In the genomic region with DNA sequence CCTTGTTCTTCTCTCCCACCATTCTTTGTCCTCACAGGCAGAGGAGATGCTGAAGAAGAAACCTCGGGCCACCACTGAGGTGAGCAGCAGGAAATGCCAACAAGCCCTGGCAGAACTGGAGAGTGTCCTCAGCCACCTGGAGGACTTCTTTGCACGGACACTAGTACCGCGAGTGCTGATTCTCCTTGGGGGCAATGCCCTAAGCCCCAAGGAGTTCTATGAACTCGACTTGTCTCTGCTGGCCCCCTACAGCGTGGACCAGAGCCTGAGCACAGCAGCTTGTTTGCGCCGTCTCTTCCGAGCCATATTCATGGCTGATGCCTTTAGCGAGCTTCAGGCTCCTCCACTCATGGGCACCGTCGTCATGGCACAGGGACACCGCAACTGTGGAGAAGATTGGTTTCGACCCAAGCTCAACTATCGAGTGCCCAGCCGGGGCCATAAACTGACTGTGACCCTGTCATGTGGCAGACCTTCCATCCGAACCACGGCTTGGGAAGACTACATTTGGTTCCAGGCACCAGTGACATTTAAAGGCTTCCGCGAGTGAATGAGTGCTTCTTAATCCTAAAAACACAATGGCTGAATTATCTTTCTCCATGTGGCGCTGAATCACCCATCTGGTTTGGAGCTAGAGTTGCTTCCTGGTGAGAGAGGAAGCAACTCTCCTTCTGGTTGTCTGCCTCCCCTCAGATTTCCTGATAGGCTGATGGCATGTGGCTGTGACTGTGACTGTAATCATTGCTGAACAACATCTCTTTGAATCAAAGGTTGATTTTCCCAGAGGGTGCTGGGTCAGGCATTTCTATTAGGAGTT, we compare ENCODE assay signal across 1 cellular context.
TF ChIP-seq lines count a peak whose summit lies in the region.

No MANE protein-coding gene starts in this region.

TF ChIP-seq in HepG2, 621 proteins besides CTCF, POLR2A, EP300 and RAD21:
- TF ChIP-seq, protein P1, sequence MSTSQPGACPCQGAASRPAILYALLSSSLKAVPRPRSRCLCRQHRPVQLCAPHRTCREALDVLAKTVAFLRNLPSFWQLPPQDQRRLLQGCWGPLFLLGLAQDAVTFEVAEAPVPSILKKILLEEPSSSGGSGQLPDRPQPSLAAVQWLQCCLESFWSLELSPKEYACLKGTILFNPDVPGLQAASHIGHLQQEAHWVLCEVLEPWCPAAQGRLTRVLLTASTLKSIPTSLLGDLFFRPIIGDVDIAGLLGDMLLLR (CRISPR knock-in tag; IDR thresholded peaks at IDR 0.05) = no peak
- TF ChIP-seq BORCS8-MEF2B (CRISPR knock-in tag; IDR thresholded peaks at IDR 0.05) = no peak
- TF ChIP-seq AGO2 (optimal IDR thresholded peaks at IDR 0.05; ENCODE audit: low read depth, low read length) = peak; percentile 41
- 0 out of 2 replicates have a peak, but pooled peaks have one; percentile 23 for TF ChIP-seq ZBTB38 (CRISPR knock-in tag; IDR thresholded peaks at IDR 0.05)
- TF ChIP-seq NAIF1 (CRISPR knock-in tag; IDR thresholded peaks at IDR 0.05; ENCODE audit: borderline replicate concordance) = no peak
- 0 out of 2 replicates have a peak, but pooled peaks have one; percentile 28 for TF ChIP-seq POLR2AphosphoS5 (IDR thresholded peaks at IDR 0.05; ENCODE audit: low read depth, low read length)
- TF ChIP-seq JUNB (CRISPR knock-in tag; IDR thresholded peaks at IDR 0.05; ENCODE audit: borderline replicate concordance) = no peak
- no peak for TF ChIP-seq SALL2 (CRISPR knock-in tag; IDR thresholded peaks at IDR 0.05)
- TF ChIP-seq HHEX (CRISPR knock-in tag; IDR thresholded peaks at IDR 0.05) = no peak
- TF ChIP-seq ZC3H13 (CRISPR knock-in tag; IDR thresholded peaks at IDR 0.05) = peak; percentile 28; the same call in 1 of the 2 replicates
- no peak for TF ChIP-seq GATAD1 (CRISPR knock-in tag; IDR thresholded peaks at IDR 0.05)
- no peak for TF ChIP-seq ZNF674 (CRISPR knock-in tag; IDR thresholded peaks at IDR 0.05; ENCODE audit: low read depth)
- TF ChIP-seq, protein P2, sequence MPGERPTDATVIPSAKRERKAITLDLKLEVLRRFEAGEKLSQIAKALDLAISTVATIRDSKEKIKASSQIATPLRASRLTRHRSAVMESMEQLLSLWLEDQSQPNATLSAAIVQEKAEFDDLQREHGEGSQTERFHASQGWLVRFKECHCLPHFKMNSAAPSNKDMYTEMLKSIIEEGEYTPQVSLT (CRISPR knock-in tag; IDR thresholded peaks at IDR 0.05; ENCODE audit: borderline replicate concordance, low read depth) = no peak
- no peak for TF ChIP-seq HDAC6 (IDR thresholded peaks at IDR 0.05; ENCODE audit: low read depth, low read length)
- TF ChIP-seq, protein P3, sequence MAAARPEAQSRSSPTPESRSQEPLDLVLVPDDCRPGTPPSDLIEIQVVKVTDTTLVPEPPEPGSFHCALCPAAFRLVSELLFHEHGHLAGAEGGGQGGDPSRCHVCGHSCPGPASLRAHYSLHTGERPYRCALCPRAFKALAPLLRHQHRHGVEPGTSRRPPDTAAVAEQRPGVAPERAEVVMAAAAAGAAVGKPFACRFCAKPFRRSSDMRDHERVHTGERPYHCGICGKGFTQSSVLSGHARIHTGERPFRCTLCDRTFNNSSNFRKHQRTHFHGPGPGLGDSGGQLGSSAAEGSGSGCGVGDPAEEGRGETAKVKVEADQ (CRISPR knock-in tag; IDR thresholded peaks at IDR 0.05; ENCODE audit: borderline replicate concordance) = no peak
- TF ChIP-seq, protein P4, sequence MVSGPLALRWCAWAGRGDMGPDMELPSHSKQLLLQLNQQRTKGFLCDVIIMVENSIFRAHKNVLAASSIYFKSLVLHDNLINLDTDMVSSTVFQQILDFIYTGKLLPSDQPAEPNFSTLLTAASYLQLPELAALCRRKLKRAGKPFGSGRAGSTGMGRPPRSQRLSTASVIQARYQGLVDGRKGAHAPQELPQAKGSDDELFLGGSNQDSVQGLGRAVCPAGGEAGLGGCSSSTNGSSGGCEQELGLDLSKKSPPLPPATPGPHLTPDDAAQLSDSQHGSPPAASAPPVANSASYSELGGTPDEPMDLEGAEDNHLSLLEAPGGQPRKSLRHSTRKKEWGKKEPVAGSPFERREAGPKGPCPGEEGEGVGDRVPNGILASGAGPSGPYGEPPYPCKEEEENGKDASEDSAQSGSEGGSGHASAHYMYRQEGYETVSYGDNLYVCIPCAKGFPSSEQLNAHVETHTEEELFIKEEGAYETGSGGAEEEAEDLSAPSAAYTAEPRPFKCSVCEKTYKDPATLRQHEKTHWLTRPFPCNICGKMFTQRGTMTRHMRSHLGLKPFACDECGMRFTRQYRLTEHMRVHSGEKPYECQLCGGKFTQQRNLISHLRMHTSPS (CRISPR knock-in tag; IDR thresholded peaks at IDR 0.05; ENCODE audit: low read depth) = no peak
- TF ChIP-seq, protein P5, sequence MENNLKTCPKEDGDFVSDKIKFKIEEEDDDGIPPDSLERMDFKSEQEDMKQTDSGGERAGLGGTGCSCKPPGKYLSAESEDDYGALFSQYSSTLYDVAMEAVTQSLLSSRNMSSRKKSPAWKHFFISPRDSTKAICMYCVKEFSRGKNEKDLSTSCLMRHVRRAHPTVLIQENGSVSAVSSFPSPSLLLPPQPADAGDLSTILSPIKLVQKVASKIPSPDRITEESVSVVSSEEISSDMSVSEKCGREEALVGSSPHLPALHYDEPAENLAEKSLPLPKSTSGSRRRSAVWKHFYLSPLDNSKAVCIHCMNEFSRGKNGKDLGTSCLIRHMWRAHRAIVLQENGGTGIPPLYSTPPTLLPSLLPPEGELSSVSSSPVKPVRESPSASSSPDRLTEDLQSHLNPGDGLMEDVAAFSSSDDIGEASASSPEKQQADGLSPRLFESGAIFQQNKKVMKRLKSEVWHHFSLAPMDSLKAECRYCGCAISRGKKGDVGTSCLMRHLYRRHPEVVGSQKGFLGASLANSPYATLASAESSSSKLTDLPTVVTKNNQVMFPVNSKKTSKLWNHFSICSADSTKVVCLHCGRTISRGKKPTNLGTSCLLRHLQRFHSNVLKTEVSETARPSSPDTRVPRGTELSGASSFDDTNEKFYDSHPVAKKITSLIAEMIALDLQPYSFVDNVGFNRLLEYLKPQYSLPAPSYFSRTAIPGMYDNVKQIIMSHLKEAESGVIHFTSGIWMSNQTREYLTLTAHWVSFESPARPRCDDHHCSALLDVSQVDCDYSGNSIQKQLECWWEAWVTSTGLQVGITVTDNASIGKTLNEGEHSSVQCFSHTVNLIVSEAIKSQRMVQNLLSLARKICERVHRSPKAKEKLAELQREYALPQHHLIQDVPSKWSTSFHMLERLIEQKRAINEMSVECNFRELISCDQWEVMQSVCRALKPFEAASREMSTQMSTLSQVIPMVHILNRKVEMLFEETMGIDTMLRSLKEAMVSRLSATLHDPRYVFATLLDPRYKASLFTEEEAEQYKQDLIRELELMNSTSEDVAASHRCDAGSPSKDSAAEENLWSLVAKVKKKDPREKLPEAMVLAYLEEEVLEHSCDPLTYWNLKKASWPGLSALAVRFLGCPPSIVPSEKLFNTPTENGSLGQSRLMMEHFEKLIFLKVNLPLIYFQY (CRISPR knock-in tag; IDR thresholded peaks at IDR 0.05; ENCODE audit: borderline replicate concordance) = no peak
- TF ChIP-seq RBFOX2 (IDR thresholded peaks at IDR 0.05; ENCODE audit: low read depth, low read length) = no peak
- TF ChIP-seq, protein P6, sequence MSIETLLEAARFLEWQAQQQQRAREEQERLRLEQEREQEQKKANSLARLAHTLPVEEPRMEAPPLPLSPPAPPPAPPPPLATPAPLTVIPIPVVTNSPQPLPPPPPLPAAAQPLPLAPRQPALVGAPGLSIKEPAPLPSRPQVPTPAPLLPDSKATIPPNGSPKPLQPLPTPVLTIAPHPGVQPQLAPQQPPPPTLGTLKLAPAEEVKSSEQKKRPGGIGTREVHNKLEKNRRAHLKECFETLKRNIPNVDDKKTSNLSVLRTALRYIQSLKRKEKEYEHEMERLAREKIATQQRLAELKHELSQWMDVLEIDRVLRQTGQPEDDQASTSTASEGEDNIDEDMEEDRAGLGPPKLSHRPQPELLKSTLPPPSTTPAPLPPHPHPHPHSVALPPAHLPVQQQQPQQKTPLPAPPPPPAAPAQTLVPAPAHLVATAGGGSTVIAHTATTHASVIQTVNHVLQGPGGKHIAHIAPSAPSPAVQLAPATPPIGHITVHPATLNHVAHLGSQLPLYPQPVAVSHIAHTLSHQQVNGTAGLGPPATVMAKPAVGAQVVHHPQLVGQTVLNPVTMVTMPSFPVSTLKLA (IDR thresholded peaks at IDR 0.05) = no peak
- no peak for TF ChIP-seq KLF9 (CRISPR knock-in tag; IDR thresholded peaks at IDR 0.05; ENCODE audit: low read depth)
- TF ChIP-seq NKX3-1 (CRISPR knock-in tag; IDR thresholded peaks at IDR 0.05) = no peak
- no peak for TF ChIP-seq ZNF550 (CRISPR knock-in tag; IDR thresholded peaks at IDR 0.05; ENCODE audit: borderline replicate concordance)
- TF ChIP-seq ZKSCAN8 (CRISPR knock-in tag; IDR thresholded peaks at IDR 0.05; ENCODE audit: borderline replicate concordance) = no peak
- TF ChIP-seq, protein P7, sequence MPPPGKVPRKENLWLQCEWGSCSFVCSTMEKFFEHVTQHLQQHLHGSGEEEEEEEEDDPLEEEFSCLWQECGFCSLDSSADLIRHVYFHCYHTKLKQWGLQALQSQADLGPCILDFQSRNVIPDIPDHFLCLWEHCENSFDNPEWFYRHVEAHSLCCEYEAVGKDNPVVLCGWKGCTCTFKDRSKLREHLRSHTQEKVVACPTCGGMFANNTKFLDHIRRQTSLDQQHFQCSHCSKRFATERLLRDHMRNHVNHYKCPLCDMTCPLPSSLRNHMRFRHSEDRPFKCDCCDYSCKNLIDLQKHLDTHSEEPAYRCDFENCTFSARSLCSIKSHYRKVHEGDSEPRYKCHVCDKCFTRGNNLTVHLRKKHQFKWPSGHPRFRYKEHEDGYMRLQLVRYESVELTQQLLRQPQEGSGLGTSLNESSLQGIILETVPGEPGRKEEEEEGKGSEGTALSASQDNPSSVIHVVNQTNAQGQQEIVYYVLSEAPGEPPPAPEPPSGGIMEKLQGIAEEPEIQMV (CRISPR knock-in tag; IDR thresholded peaks at IDR 0.05; ENCODE audit: low read depth) = no peak
- no peak for TF ChIP-seq POLR2AphosphoS2 (IDR thresholded peaks at IDR 0.05; ENCODE audit: low read depth, low read length)
- TF ChIP-seq, protein P8, sequence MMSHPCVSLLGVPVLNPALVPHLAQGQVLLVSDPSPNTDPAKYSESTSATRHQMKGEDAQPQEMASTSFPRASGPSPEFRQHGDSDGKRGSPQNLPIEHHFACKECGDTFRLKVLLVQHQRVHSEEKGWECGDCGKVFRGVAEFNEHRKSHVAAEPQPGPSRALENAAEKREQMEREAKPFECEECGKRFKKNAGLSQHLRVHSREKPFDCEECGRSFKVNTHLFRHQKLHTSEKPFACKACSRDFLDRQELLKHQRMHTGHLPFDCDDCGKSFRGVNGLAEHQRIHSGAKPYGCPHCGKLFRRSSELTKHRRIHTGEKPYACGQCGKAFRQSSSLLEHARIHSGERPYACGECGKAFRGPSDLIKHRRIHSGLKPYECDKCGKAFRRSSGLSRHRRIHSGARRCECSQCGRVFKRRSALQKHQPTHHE (CRISPR knock-in tag; IDR thresholded peaks at IDR 0.05; ENCODE audit: borderline replicate concordance) = no peak
